19 cellular contexts compared by ENCODE assay signal in genomic region chr18:6983366-6983765, GRCh38.
"Had no signal": no experiment of that assay in that cellular context is flagged by ENCODE, and none has a peak within 500 bp of the region (broad histone marks: within the 10 kb centered on the region; RNA-seq: fewer than 3 reads in every experiment).

No MANE protein-coding gene starts in this region.

- H3K79me2 ChIP-seq: hepatocyte had no signal

- H3K27ac Mint-ChIP-seq: natural killer cell treated with Interleukin-12 subunit alpha and Interleukin-12 subunit beta and Interleukin-15 and Interleukin-18, amount 100 ng/mL, for 72 hours; stimulated activated naive B cell treated with anti-CD40 and anti-IgM and Interleukin-4, amounts not matched to agents 10 μg/mL and 1 μg/mL and 100 μg/mL, for 72 hours; stimulated activated naive CD8-positive, alpha-beta T cell treated with anti-CD3 and anti-CD28 coated beads, Interleukin-15, Interleukin-2, amounts not matched to agents 100 ng/mL and 50 ng/mL, for 24 hours had no signal

- H3K36me3 ChIP-seq: gastroesophageal sphincter, heart left ventricle, left ventricle myocardium inferior, lower lobe of right lung, thoracic aorta, tibial nerve had no signal

- ATAC-seq: foreskin keratinocyte; gastroesophageal sphincter; heart left ventricle; left cardiac atrium; lower lobe of right lung; natural killer cell treated with Interleukin-12 subunit alpha and Interleukin-12 subunit beta and Interleukin-15 and Interleukin-18, amount 100 ng/mL, for 72 hours; psoas muscle; right cardiac atrium; stimulated activated naive B cell treated with anti-CD40 and anti-IgM and Interleukin-4, amounts not matched to agents 10 μg/mL and 1 μg/mL and 100 μg/mL, for 72 hours had no signal

- DNase-seq: cortex of kidney; foreskin keratinocyte; heart left ventricle; left cardiac atrium; left ventricle myocardium inferior; lower lobe of right lung; psoas muscle; right cardiac atrium; stimulated activated CD4-positive, alpha-beta T cell treated with anti-CD3 and anti-CD28 coated beads, Interleukin-15, amount 100 ng/mL, for 24 hours; stimulated activated CD4-positive, alpha-beta T cell treated with anti-CD3 and anti-CD28 coated beads, Interleukin-2, amount 100 ng/mL, for 48 hours; stimulated activated naive B cell treated with anti-CD40 and anti-IgM and Interleukin-4, amounts not matched to agents 10 μg/mL and 1 μg/mL and 100 μg/mL, for 72 hours had no signal

- H3K4me1 Mint-ChIP-seq: neural crest cell; stimulated activated naive B cell treated with anti-CD40 and anti-IgM and Interleukin-4, amounts not matched to agents 10 μg/mL and 1 μg/mL and 100 μg/mL, for 72 hours had no signal

- H3K27me3 ChIP-seq: foreskin keratinocyte, gastroesophageal sphincter, hepatocyte, tibial nerve had no signal

- H3K27ac ChIP-seq: foreskin keratinocyte, gastroesophageal sphincter, heart left ventricle, hepatocyte, left ventricle myocardium inferior, lower lobe of right lung, psoas muscle, skin epidermis, thoracic aorta, tibial nerve had no signal

- H3K4me3 ChIP-seq: gastroesophageal sphincter, heart left ventricle, hepatocyte, left ventricle myocardium inferior, lower lobe of right lung, psoas muscle, skin epidermis, thoracic aorta, tibial nerve had no signal

- H3K9me3 Mint-ChIP-seq: natural killer cell treated with Interleukin-12 subunit alpha and Interleukin-12 subunit beta and Interleukin-15 and Interleukin-18, amount 100 ng/mL, for 72 hours; neural crest cell; stimulated activated naive B cell treated with anti-CD40 and anti-IgM and Interleukin-4, amounts not matched to agents 10 μg/mL and 1 μg/mL and 100 μg/mL, for 72 hours; stimulated activated naive CD8-positive, alpha-beta T cell treated with anti-CD3 and anti-CD28 coated beads, Interleukin-15, Interleukin-2, amounts not matched to agents 100 ng/mL and 50 ng/mL, for 24 hours had no signal

- H3K27me3 Mint-ChIP-seq: natural killer cell treated with Interleukin-12 subunit alpha and Interleukin-12 subunit beta and Interleukin-15 and Interleukin-18, amount 100 ng/mL, for 72 hours; stimulated activated naive B cell treated with anti-CD40 and anti-IgM and Interleukin-4, amounts not matched to agents 10 μg/mL and 1 μg/mL and 100 μg/mL, for 72 hours; stimulated activated naive CD8-positive, alpha-beta T cell treated with anti-CD3 and anti-CD28 coated beads, Interleukin-15, Interleukin-2, amounts not matched to agents 100 ng/mL and 50 ng/mL, for 24 hours had no signal

- H3K4me1 ChIP-seq: foreskin keratinocyte, gastroesophageal sphincter, heart left ventricle, left ventricle myocardium inferior, lower lobe of right lung, psoas muscle, tibial nerve had no signal

- H3K36me3 Mint-ChIP-seq: natural killer cell treated with Interleukin-12 subunit alpha and Interleukin-12 subunit beta and Interleukin-15 and Interleukin-18, amount 100 ng/mL, for 72 hours; stimulated activated naive B cell treated with anti-CD40 and anti-IgM and Interleukin-4, amounts not matched to agents 10 μg/mL and 1 μg/mL and 100 μg/mL, for 72 hours had no signal

- H3K4me2 ChIP-seq: hepatocyte had no signal

- H3K4me3 Mint-ChIP-seq: natural killer cell treated with Interleukin-12 subunit alpha and Interleukin-12 subunit beta and Interleukin-15 and Interleukin-18, amount 100 ng/mL, for 72 hours; neural crest cell; stimulated activated naive B cell treated with anti-CD40 and anti-IgM and Interleukin-4, amounts not matched to agents 10 μg/mL and 1 μg/mL and 100 μg/mL, for 72 hours; stimulated activated naive CD8-positive, alpha-beta T cell treated with anti-CD3 and anti-CD28 coated beads, Interleukin-15, Interleukin-2, amounts not matched to agents 100 ng/mL and 50 ng/mL, for 24 hours had no signal

- H3K9me3 ChIP-seq: gastroesophageal sphincter, heart left ventricle, left ventricle myocardium inferior, lower lobe of right lung, psoas muscle, thoracic aorta, tibial nerve had no signal

- H2AFZ ChIP-seq: hepatocyte had no signal
